32 cellular contexts compared by ENCODE assay signal in the genomic region with DNA sequence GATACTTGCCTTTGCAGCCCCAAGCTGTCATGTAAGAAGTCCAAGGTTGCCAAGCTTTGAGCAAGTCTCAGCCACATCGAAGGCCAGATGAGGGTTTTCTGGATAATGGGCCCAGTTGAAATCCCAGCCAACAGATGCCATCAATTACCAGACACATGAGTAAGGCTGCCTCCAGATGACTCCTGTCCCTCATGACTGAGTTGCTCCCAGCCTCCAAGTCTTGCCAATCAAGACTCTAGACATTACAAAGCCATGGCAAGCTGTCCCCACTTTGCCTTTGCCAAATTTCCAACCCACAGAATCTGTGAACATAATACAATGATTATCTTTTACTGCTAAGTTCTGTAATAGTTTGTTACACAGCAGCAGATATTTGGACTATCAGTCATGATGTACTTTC.
DNase-seq lines count a peak whose midpoint lies in the region; ATAC-seq lines count a peak whose summit lies in the region.
"Had no signal": no experiment of that assay in that cellular context is flagged by ENCODE, and none has a peak within 500 bp of the region (broad histone marks: within the 10 kb centered on the region; RNA-seq: fewer than 3 reads in every experiment).

No MANE protein-coding gene starts in this region.

- H2BK5ac ChIP-seq in mesenchymal stem cell (ENCODE audit: low read depth, low read length, poor library complexity, severe bottlenecking) = no peak overlapping the region

- intact Hi-C loops in activated CD4-positive, alpha-beta T cell treated with anti-CD3 and anti-CD28 coated beads, Interleukin-2, amount 10 ng/mL, durations not matched to agents 24 days and 14 days (cut with micrococcal nuclease) = no loop called here

- no peak overlapping the region for H3K27ac ChIP-seq in mesenchymal stem cell (ENCODE audit: low read length, poor library complexity, severe bottlenecking)
- H3K27ac ChIP-seq: 22Rv1, breast epithelium, dorsolateral prefrontal cortex, neural progenitor cell, pancreas, SJCRH30, spleen, stomach, tibial artery had no signal

- no peak overlapping the region for H2AFZ ChIP-seq in mesenchymal stem cell (ENCODE audit: low read depth, low read length)
- H2AFZ ChIP-seq: neural progenitor cell had no signal

- H3K14ac ChIP-seq in mesenchymal stem cell (ENCODE audit: low read length in 2 of 2) = no peak overlapping the region

- H3K79me1 ChIP-seq in mesenchymal stem cell (replicated peaks; ENCODE audit: low read length, poor library complexity, severe bottlenecking) = no peaks in the 10 kb centered on the region

- no peak overlapping the region for H3K9ac ChIP-seq in mesenchymal stem cell (ENCODE audit: low read length)
- H3K9ac ChIP-seq: neural progenitor cell had no signal

- no peak overlapping the region for H3K4me3 Mint-ChIP-seq in activated CD4-positive, alpha-beta T cell treated with anti-CD3 and anti-CD28 coated beads, Interleukin-2, amount 10 ng/mL, durations not matched to agents 24 days and 14 days
- H3K4me3 Mint-ChIP-seq: activated CD4-positive, alpha-beta T cell treated with anti-CD3 and anti-CD28 coated beads for 36 hours; CD8-positive, alpha-beta T cell; neural progenitor cell had no signal

- H3K4me3 ChIP-seq in mesenchymal stem cell (ENCODE audit: insufficient read depth in 1 of 2, low read depth in 1 of 2, low read length in 2 of 2) = no peak overlapping the region
- H3K4me3 ChIP-seq: breast epithelium, dorsolateral prefrontal cortex, neural progenitor cell, pancreas, SJCRH30, spleen, stomach, tibial artery had no signal

- H3K27me3 Mint-ChIP-seq in activated CD4-positive, alpha-beta T cell treated with anti-CD3 and anti-CD28 coated beads, Interleukin-2, amount 10 ng/mL, durations not matched to agents 24 days and 14 days = peaks cover 16% of the 10 kb centered on the region

- no peaks in the 10 kb centered on the region for H3K9me3 ChIP-seq in mesenchymal stem cell (ENCODE audit: control insufficient read depth, low read length)
- H3K9me3 ChIP-seq: BE2C, breast epithelium, pancreas, SJCRH30, spleen, stomach, tibial artery had no signal

- no peaks in the 10 kb centered on the region for H3K4me1 ChIP-seq in mesenchymal stem cell (ENCODE audit: control insufficient read depth, insufficient read depth, low read depth, low read length)
- H3K4me1 ChIP-seq: BE2C, breast epithelium, SJCRH30, spleen, tibial artery had no signal

- no peak overlapping the region for H3K4me2 ChIP-seq in mesenchymal stem cell (ENCODE audit: low read length, poor library complexity, severe bottlenecking)
- H3K4me2 ChIP-seq: neural progenitor cell had no signal

- no peak overlapping the region for H2BK15ac ChIP-seq in mesenchymal stem cell (ENCODE audit: low read depth, poor library complexity, severe bottlenecking)

- H3K4me1 Mint-ChIP-seq in activated CD4-positive, alpha-beta T cell treated with anti-CD3 and anti-CD28 coated beads, Interleukin-2, amount 10 ng/mL, durations not matched to agents 24 days and 14 days = no peaks in the 10 kb centered on the region

- peak; percentile 23 for DNase-seq in activated CD4-positive, alpha-beta T cell treated with anti-CD3 and anti-CD28 coated beads, Interleukin-2, amount 10 ng/mL, durations not matched to agents 24 days and 14 days
- no peak for DNase-seq in activated CD4-positive, alpha-beta T cell treated with anti-CD3 and anti-CD28 coated beads for 48 hours
- DNase-seq in NCI-H446 treated with DMSO at 0.1 percent for 48 hours (lab: John Stamatoyannopoulos, UW) (peak; percentile 90), fibroblast of the conjunctiva (ENCODE audit: low read depth) (peak; percentile 39), hypothalamus (lab: John Stamatoyannopoulos, UW) (no peak), mesenchymal stem cell (no peak), OCI-M2 (lab: John Stamatoyannopoulos, UW; ENCODE audit: unreplicated experiment) (no peak)
- DNase-seq: activated CD4-positive, alpha-beta T cell treated with anti-CD3 and anti-CD28 coated beads for 36 hours; activated effector memory CD4-positive, alpha-beta T cell treated with Interleukin-2 at 50 U/mL for 16 hours; activated T-cell treated with anti-CD3 and anti-CD28 coated beads, Interleukin-2, amount 50 U/mL, for 1 hour; anterior cingulate cortex; BE2C; CD8-positive, alpha-beta T cell; dorsolateral prefrontal cortex; mesendoderm; NCI-H1436; NCI-H2081; pancreas; right cardiac atrium; RPMI8226; SJCRH30; spleen; stomach; SW 1271; tibial artery had no signal

- H2AK5ac ChIP-seq in mesenchymal stem cell (ENCODE audit: low read length, severe bottlenecking) = no peak overlapping the region

- no peak overlapping the region for H2BK120ac ChIP-seq in mesenchymal stem cell (ENCODE audit: low read depth, low read length)

- no peak overlapping the region for H3K4ac ChIP-seq in mesenchymal stem cell (ENCODE audit: low read depth in 1 of 2, low read length in 2 of 2)

- no peak overlapping the region for H3K23ac ChIP-seq in mesenchymal stem cell (ENCODE audit: low read length in 2 of 2)

- H3K36me3 Mint-ChIP-seq in activated CD4-positive, alpha-beta T cell treated with anti-CD3 and anti-CD28 coated beads, Interleukin-2, amount 10 ng/mL, durations not matched to agents 24 days and 14 days (ENCODE audit: low read depth) = no peaks in the 10 kb centered on the region
- H3K36me3 Mint-ChIP-seq: activated naive CD4-positive, alpha-beta T cell treated with anti-CD3 and anti-CD28 coated beads, Interleukin-2, amount 50 U/mL, for 72 hours; CD8-positive, alpha-beta T cell; neural progenitor cell had no signal

- no peak overlapping the region for H4K91ac ChIP-seq in mesenchymal stem cell (ENCODE audit: low read length)

- no peak overlapping the region for H2BK12ac ChIP-seq in mesenchymal stem cell (ENCODE audit: low read length in 2 of 2)

- no peaks in the 10 kb centered on the region for H3K36me3 ChIP-seq in mesenchymal stem cell (ENCODE audit: control insufficient read depth in 1 of 2, insufficient read depth in 2 of 2, low read depth in 1 of 2, low read length in 2 of 2)
- H3K36me3 ChIP-seq: BE2C, breast epithelium, neural progenitor cell, pancreas, SJCRH30, spleen, stomach, tibial artery had no signal

- 95% methylated on average over 1 of the region's 1 CpG for WGBS in mesenchymal stem cell

- no peak for ATAC-seq in GM18909 (IDR thresholded peaks at IDR 0.05; ENCODE audit: poor library complexity, unreplicated experiment)
- ATAC-seq: activated CD4-positive, alpha-beta T cell treated with anti-CD3 and anti-CD28 coated beads for 36 hours; activated naive CD4-positive, alpha-beta T cell treated with anti-CD3 and anti-CD28 coated beads, Interleukin-2, amount 50 U/mL, for 72 hours; CD8-positive, alpha-beta T cell; HepG2; left lobe of liver; pancreas had no signal

- H3K27ac Mint-ChIP-seq in activated CD4-positive, alpha-beta T cell treated with anti-CD3 and anti-CD28 coated beads, Interleukin-2, amount 10 ng/mL, durations not matched to agents 24 days and 14 days = no peak overlapping the region
- H3K27ac Mint-ChIP-seq: activated CD4-positive, alpha-beta T cell treated with anti-CD3 and anti-CD28 coated beads for 36 hours; activated naive CD4-positive, alpha-beta T cell treated with anti-CD3 and anti-CD28 coated beads, Interleukin-2, amount 50 U/mL, for 72 hours; CD8-positive, alpha-beta T cell; neural progenitor cell had no signal

- no peaks in the 10 kb centered on the region for H3K27me3 ChIP-seq in mesenchymal stem cell (ENCODE audit: control insufficient read depth in 1 of 2, insufficient read depth in 1 of 2, low read length in 2 of 2)
- H3K27me3 ChIP-seq: BE2C, breast epithelium, dorsolateral prefrontal cortex, pancreas, SJCRH30, spleen, stomach, tibial artery had no signal

- H3K18ac ChIP-seq in mesenchymal stem cell (ENCODE audit: low read depth in 1 of 2, low read length in 2 of 2) = peak overlapping the region in 1 of 2 experiments; percentile 34

- no peak overlapping the region for H4K8ac ChIP-seq in mesenchymal stem cell (ENCODE audit: low read length)

- no peaks in the 10 kb centered on the region for H3K9me3 Mint-ChIP-seq in activated CD4-positive, alpha-beta T cell treated with anti-CD3 and anti-CD28 coated beads, Interleukin-2, amount 10 ng/mL, durations not matched to agents 24 days and 14 days
- H3K9me3 Mint-ChIP-seq: activated naive CD4-positive, alpha-beta T cell treated with anti-CD3 and anti-CD28 coated beads, Interleukin-2, amount 50 U/mL, for 72 hours; CD8-positive, alpha-beta T cell had no signal

Comparison
In these comparisons a context has a peak if more than half of its experiments do, and no peak if none do; other contexts are left out.
1. DNase-seq: peak in activated CD4-positive, alpha-beta T cell treated with anti-CD3 and anti-CD28 coated beads, Interleukin-2, amount 10 ng/mL, durations not matched to agents 24 days and 14 days (single experiment), NCI-H446 treated with DMSO at 0.1 percent for 48 hours (single experiment) and fibroblast of the conjunctiva (single experiment); none in activated CD4-positive, alpha-beta T cell treated with anti-CD3 and anti-CD28 coated beads for 48 hours (single experiment), hypothalamus (0 of 51), mesenchymal stem cell (single experiment) and OCI-M2 (single experiment).